8 cellular contexts compared by ENCODE assay signal in genomic region chr1:26887125-26887524, GRCh38. TPM values are rescaled to one million over a fixed set of nuclear protein-coding genes. Genes with fewer than 3 reads are reported as not detected.
DNase-seq lines count a peak whose midpoint lies in the region; ATAC-seq and TF ChIP-seq lines count a peak whose summit lies in the region.

No MANE protein-coding gene starts in this region.

- peak; percentile 37; the same call in 1 of the 2 replicates for ATAC-seq in Panc1

- intact Hi-C loops in Panc1 (cut with micrococcal nuclease; ENCODE audit: unreplicated experiment) (no loop called here), testis (cut with DNase I; ENCODE audit: low total_unique reads) (no loop called here)

- H3K27me3 ChIP-seq in Panc1 (ENCODE audit: control insufficient read depth, insufficient read depth, low read length) (no peaks in the 10 kb centered on the region), testis (no peaks in the 10 kb centered on the region), suprapubic skin (no peaks in the 10 kb centered on the region)

- no TSS peak for BruUV-seq in Panc1 (replicated peaks; lab: Mats Ljungman, UMichigan)

- peaks cover 32% of the 10 kb centered on the region for H3K4me1 Mint-ChIP-seq in activated naive CD4-positive, alpha-beta T cell treated with anti-CD3 and anti-CD28 coated beads, Interleukin-2, amount 10 ng/mL, durations not matched to agents 7 days and 5 days

- TF ChIP-seq CTCF in Panc1 (IDR thresholded peaks at IDR 0.05) (peak; percentile 75; the same call in 1 of the 2 replicates), epithelial cell of esophagus (IDR thresholded peaks at IDR 0.05; ENCODE audit: insufficient read depth, low read depth, low read length, missing control alignments) (peak; percentile 59), testis (IDR thresholded peaks at IDR 0.05) (peak in 2 of 3 experiments; percentile 37 to 46), suprapubic skin (IDR thresholded peaks at IDR 0.05) (peak in 1 of 2 donors; percentile 26)

- peaks cover 59% of the 10 kb centered on the region for H3K36me3 Mint-ChIP-seq in activated naive CD4-positive, alpha-beta T cell treated with anti-CD3 and anti-CD28 coated beads, Interleukin-2, amount 10 ng/mL, durations not matched to agents 7 days and 5 days

- H3K4me1 ChIP-seq in Panc1 (ENCODE audit: control insufficient read depth, insufficient read depth, low read length) = peaks cover 17% of the 10 kb centered on the region
- peaks cover 3% of the 10 kb centered on the region for H3K4me1 ChIP-seq in testis
- peaks cover 21% of the 10 kb centered on the region for H3K4me1 ChIP-seq in suprapubic skin

- 50 to 75% methylated on average over 1 of the region's 1 CpG for WGBS in testis, 2 donors
- WGBS in suprapubic skin = 84% methylated on average over 1 of the region's 1 CpG

- peak; percentile 41 for DNase-seq in activated naive CD4-positive, alpha-beta T cell treated with anti-CD3 and anti-CD28 coated beads, Interleukin-2, amount 10 ng/mL, durations not matched to agents 7 days and 5 days
- no peak for DNase-seq in activated naive CD4-positive, alpha-beta T cell treated with anti-CD3 and anti-CD28 coated beads, Interleukin-2, amount 50 U/mL, for 16 hours
- DNase-seq in Panc1 (ENCODE audit: low read depth, low spot score) (no peak), epithelial cell of esophagus (ENCODE audit: low read depth) (peak; percentile 59), testis (peak; percentile 35), suprapubic skin (ENCODE audit: low spot score in 2 of 2) (no peak), hippocampal formation (lab: John Stamatoyannopoulos, UW) (no peak), iPS-NIHi7 (ENCODE audit: extremely low spot score) (no peak)

- H3K27me3 Mint-ChIP-seq in activated naive CD4-positive, alpha-beta T cell treated with anti-CD3 and anti-CD28 coated beads, Interleukin-2, amount 10 ng/mL, durations not matched to agents 7 days and 5 days = no peaks in the 10 kb centered on the region

- TF ChIP-seq EP300 in suprapubic skin (IDR thresholded peaks at IDR 0.05) = no peak

- no peak overlapping the region for H3K4me3 ChIP-seq in Panc1 (ENCODE audit: low read depth in 2 of 2, low read length in 2 of 2)
- H3K4me3 ChIP-seq in epithelial cell of esophagus (ENCODE audit: low read length) = no peak overlapping the region
- no peak overlapping the region for H3K4me3 ChIP-seq in testis
- no peak overlapping the region for H3K4me3 ChIP-seq in suprapubic skin

- no peaks in the 10 kb centered on the region for H3K9me3 ChIP-seq in Panc1 (ENCODE audit: control insufficient read depth, insufficient read depth, low read depth, low read length)
- H3K9me3 ChIP-seq in testis = no peaks in the 10 kb centered on the region
- H3K9me3 ChIP-seq in suprapubic skin = no peaks in the 10 kb centered on the region

- peak overlapping the region; percentile 16 for H3K27ac Mint-ChIP-seq in activated naive CD4-positive, alpha-beta T cell treated with anti-CD3 and anti-CD28 coated beads, Interleukin-2, amount 10 ng/mL, durations not matched to agents 7 days and 5 days

- in situ Hi-C loops in Panc1 (cut with HindIII; ENCODE audit: low pct_unique_long_range_greater_than_20kb, low sequenced_read_pairs) = no loop called here

- no peaks in the 10 kb centered on the region for H3K9me3 Mint-ChIP-seq in activated naive CD4-positive, alpha-beta T cell treated with anti-CD3 and anti-CD28 coated beads, Interleukin-2, amount 10 ng/mL, durations not matched to agents 7 days and 5 days

- POLR2A ChIA-PET in Panc1 (lab: Charles Lee) = interaction anchor here (0.7 kb wide), 1 partner anchor 22 kb away, joined by 4 read pairs; no protein-coding TSS in a partner anchor

- CTCF ChIA-PET in activated naive CD4-positive, alpha-beta T cell treated with anti-CD3 and anti-CD28 coated beads, Interleukin-2, amount 10 ng/mL, durations not matched to agents 7 days and 5 days (lab: Charles Lee) = interaction anchor here (0.6 to 3.5 kb wide), 15 partner anchors 9 to 478 kb away, joined by 3 to 19 read pairs (median 3); no protein-coding TSS in a partner anchor
- CTCF ChIA-PET in Panc1 (lab: Charles Lee) = interaction anchor here (0.6 to 1.6 kb wide), 5 partner anchors 9 to 181 kb away, joined by 3 to 9 read pairs (median 4); no protein-coding TSS in a partner anchor

- H3K27ac ChIP-seq in Panc1 (ENCODE audit: low read length) (no peak overlapping the region), testis (no peak overlapping the region), suprapubic skin (no peak overlapping the region)

- H3K4me3 Mint-ChIP-seq in activated naive CD4-positive, alpha-beta T cell treated with anti-CD3 and anti-CD28 coated beads, Interleukin-2, amount 10 ng/mL, durations not matched to agents 7 days and 5 days = peak overlapping the region; percentile 13

- TF ChIP-seq POLR2A in testis (IDR thresholded peaks at IDR 0.05) (no peak), suprapubic skin (IDR thresholded peaks at IDR 0.05) (no peak)

- H3K36me3 ChIP-seq in Panc1 (ENCODE audit: control insufficient read depth, insufficient read depth, low read length) = peaks cover 20% of the 10 kb centered on the region
- H3K36me3 ChIP-seq in testis (ENCODE audit: low read depth, missing control alignments) = no peaks in the 10 kb centered on the region
- H3K36me3 ChIP-seq in suprapubic skin = peaks cover 65% of the 10 kb centered on the region

RNA-seq across cellular contexts. Expression of gene GPN2, which starts 3.0 kb away (rescaled TPM):
- total RNA-seq in Panc1 (2021; ENCODE audit: unreplicated experiment) = 41.9 TPM
- polyA plus RNA-seq in Panc1 (2012; ENCODE audit: insufficient read length) = 51.1 TPM
- total RNA-seq in testis = 10 to 100 TPM; 19.8 to 22.2 TPM
- 22.2 TPM for polyA plus RNA-seq in testis (ENCODE audit: insufficient read depth, low read depth, low replicate concordance)
- total RNA-seq in suprapubic skin = 10 to 100 TPM; 13.2 to 25.3 (median 18.8) TPM

RNA-seq across cellular contexts. Expression of gene GPATCH3, which starts 13.1 kb away (rescaled TPM):
- 29.7 TPM for total RNA-seq in Panc1 (2021; ENCODE audit: unreplicated experiment)
- 32.1 TPM for polyA plus RNA-seq in Panc1 (2012; ENCODE audit: insufficient read length)
- 10 to 100 TPM; 16.5 to 18.9 TPM for total RNA-seq in testis
- 17.7 TPM for polyA plus RNA-seq in testis (ENCODE audit: insufficient read depth, low read depth, low replicate concordance)
- 10 to 100 TPM; 14.1 to 20.5 (median 15.8) TPM for total RNA-seq in suprapubic skin

RNA-seq across cellular contexts. Expression of gene SFN, which starts 24.2 kb away (rescaled TPM):
- total RNA-seq in Panc1 (2021; ENCODE audit: unreplicated experiment) (188 TPM), testis (under 1 TPM in 1 of 2 donors, not detected in 1; 0.31 TPM), suprapubic skin (1,000 to 10,000 TPM in 1 of 4 donors, 100 to 1,000 TPM in 3; 364 to 1,347 (median 744) TPM)
- polyA plus RNA-seq in Panc1 (2012; ENCODE audit: insufficient read length) = 353 TPM
- 0.41 TPM for polyA plus RNA-seq in testis (ENCODE audit: insufficient read depth, low read depth, low replicate concordance)

RNA-seq across cellular contexts. Expression of gene NR0B2, which starts 26.6 kb away (rescaled TPM):
- total RNA-seq in Panc1 (2021; ENCODE audit: unreplicated experiment) (5.2 TPM), testis (1 to 10 TPM in 1 of 2 donors, under 1 TPM in 1; 0.93 to 2.0 TPM), suprapubic skin (not detected)
- 19.3 TPM for polyA plus RNA-seq in Panc1 (2012; ENCODE audit: insufficient read length)
- 1.2 TPM for polyA plus RNA-seq in testis (ENCODE audit: insufficient read depth, low read depth, low replicate concordance)

RNA-seq across cellular contexts. Expression of gene NUDC, which starts 34.4 kb away (rescaled TPM):
- total RNA-seq in Panc1 (2021; ENCODE audit: unreplicated experiment) (161 TPM), testis (10 to 100 TPM; 78.9 to 95.0 TPM), suprapubic skin (10 to 100 TPM; 34.1 to 65.2 (median 46.5) TPM)
- polyA plus RNA-seq in Panc1 (2012; ENCODE audit: insufficient read length) = 340 TPM
- 153 TPM for polyA plus RNA-seq in testis (ENCODE audit: insufficient read depth, low read depth, low replicate concordance)

Comparison
In these comparisons a context has a peak if more than half of its experiments do, and no peak if none do; other contexts are left out.
1. DNase-seq: peak in activated naive CD4-positive, alpha-beta T cell treated with anti-CD3 and anti-CD28 coated beads, Interleukin-2, amount 10 ng/mL, durations not matched to agents 7 days and 5 days (single experiment), epithelial cell of esophagus (single experiment) and testis (single experiment); none in activated naive CD4-positive, alpha-beta T cell treated with anti-CD3 and anti-CD28 coated beads, Interleukin-2, amount 50 U/mL, for 16 hours (single experiment), Panc1 (single experiment), suprapubic skin (0 of 2), hippocampal formation (0 of 2) and iPS-NIHi7 (single experiment).
2. RNA of gene SFN, which starts 24.2 kb away (total RNA-seq): 364 to 1,347 TPM in suprapubic skin and 188 TPM in Panc1 (single experiment); 0.31 TPM in testis; every median in the first group is over 100 times any median in the second.